11 cellular contexts compared by ENCODE assay signal in genomic region chr20:2984028-2984501, GRCh38. TPM values are rescaled to one million over a fixed set of nuclear protein-coding genes. Genes with fewer than 3 reads are reported as not detected.
DNase-seq lines count a peak whose midpoint lies in the region; ATAC-seq and TF ChIP-seq lines count a peak whose summit lies in the region.
"Had no signal": no experiment of that assay in that cellular context is flagged by ENCODE, and none has a peak within 500 bp of the region (broad histone marks: within the 10 kb centered on the region; RNA-seq: fewer than 3 reads in every experiment).

No MANE protein-coding gene starts in this region.

- H3K9me2 ChIP-seq in OCI-LY7 (ENCODE audit: insufficient read depth, low read length): no peaks in the 10 kb centered on the region

- H3K4me2 ChIP-seq in OCI-LY7 (ENCODE audit: low read length): no peak overlapping the region; the same call in 1 of the 2 replicates

- no peaks in the 10 kb centered on the region for H3K9me3 Mint-ChIP-seq in activated naive CD8-positive, alpha-beta T cell treated with anti-CD3 and anti-CD28 coated beads, Interleukin-2, amount 10 ng/mL, durations not matched to agents 7 days and 5 days
- H3K9me3 Mint-ChIP-seq in activated naive CD8-positive, alpha-beta T cell treated with anti-CD3 and anti-CD28 coated beads for 36 hours: no peaks in the 10 kb centered on the region
- H3K9me3 Mint-ChIP-seq: activated naive CD4-positive, alpha-beta T cell treated with anti-CD3 and anti-CD28 coated beads, Interleukin-2, amount 50 U/mL, for 24 hours had no signal

- POLR2A ChIA-PET in activated naive CD8-positive, alpha-beta T cell treated with anti-CD3 and anti-CD28 coated beads, Interleukin-2, amount 10 ng/mL, durations not matched to agents 7 days and 5 days (lab: Charles Lee): no interaction called here
- POLR2A ChIA-PET in OCI-LY7 (lab: Charles Lee): interaction anchor here (0.6 kb wide), 1 partner anchor 225 kb away, joined by 4 read pairs; no protein-coding TSS in a partner anchor

- H2AFZ ChIP-seq in OCI-LY7 (ENCODE audit: low read length): no peak overlapping the region

- intact Hi-C loops in OCI-LY7 (cut with micrococcal nuclease; ENCODE audit: unreplicated experiment): no loop called here

- no peak for DNase-seq in activated naive CD8-positive, alpha-beta T cell treated with anti-CD3 and anti-CD28 coated beads, Interleukin-2, amount 10 ng/mL, durations not matched to agents 7 days and 5 days
- no peak for DNase-seq in activated naive CD8-positive, alpha-beta T cell treated with anti-CD3 and anti-CD28 coated beads for 36 hours
- DNase-seq in OCI-LY7 (ENCODE audit: low spot score): peak; percentile 21
- no peak for DNase-seq in NCI-H446 treated with DMSO at 0.1 percent for 48 hours (lab: John Stamatoyannopoulos, UW)
- DNase-seq in SKM-1 treated with dmso at 0.1 percent for 144 hours (lab: John Stamatoyannopoulos, UW; ENCODE audit: unreplicated experiment): no peak
- DNase-seq in kidney tubule cell (ENCODE audit: low spot score): no peak
- no peak for DNase-seq in HPDE6-E6E7 (ENCODE audit: extremely low spot score)
- DNase-seq: posterior cingulate gyrus, uterus had no signal

- no peak overlapping the region for H3K27ac Mint-ChIP-seq in activated naive CD8-positive, alpha-beta T cell treated with anti-CD3 and anti-CD28 coated beads, Interleukin-2, amount 10 ng/mL, durations not matched to agents 7 days and 5 days
- H3K27ac Mint-ChIP-seq in activated naive CD8-positive, alpha-beta T cell treated with anti-CD3 and anti-CD28 coated beads for 36 hours: no peak overlapping the region
- H3K27ac Mint-ChIP-seq: activated naive CD4-positive, alpha-beta T cell treated with anti-CD3 and anti-CD28 coated beads, Interleukin-2, amount 50 U/mL, for 24 hours had no signal

- BruUV-seq in OCI-LY7 (replicated peaks; lab: Mats Ljungman, UMichigan): no TSS peak

- no peak overlapping the region for H3K4me3 ChIP-seq in OCI-LY7 (ENCODE audit: low read depth, low read length, poor library complexity, severe bottlenecking)
- H3K4me3 ChIP-seq: uterus had no signal

- H4K20me1 ChIP-seq in OCI-LY7 (ENCODE audit: insufficient read depth, low read length): no peaks in the 10 kb centered on the region

- no peaks in the 10 kb centered on the region for H3K79me2 ChIP-seq in OCI-LY7 (ENCODE audit: insufficient read depth, low read depth, low read length)

- no peaks in the 10 kb centered on the region for H3K27me3 Mint-ChIP-seq in activated naive CD8-positive, alpha-beta T cell treated with anti-CD3 and anti-CD28 coated beads, Interleukin-2, amount 10 ng/mL, durations not matched to agents 7 days and 5 days
- no peaks in the 10 kb centered on the region for H3K27me3 Mint-ChIP-seq in activated naive CD8-positive, alpha-beta T cell treated with anti-CD3 and anti-CD28 coated beads for 36 hours
- H3K27me3 Mint-ChIP-seq: activated naive CD4-positive, alpha-beta T cell treated with anti-CD3 and anti-CD28 coated beads, Interleukin-2, amount 50 U/mL, for 24 hours had no signal

- peaks cover 42% of the 10 kb centered on the region for H3K36me3 ChIP-seq in OCI-LY7 (ENCODE audit: insufficient read depth, low read length)
- H3K36me3 ChIP-seq: uterus had no signal

- ATAC-seq in activated naive CD8-positive, alpha-beta T cell treated with anti-CD3 and anti-CD28 coated beads, Interleukin-2, amount 10 ng/mL, durations not matched to agents 7 days and 5 days (ENCODE audit: low read depth): peak; percentile 47
- ATAC-seq in HG02642 (IDR thresholded peaks at IDR 0.05; ENCODE audit: poor library complexity, unreplicated experiment): peak; percentile 68

- H3K27ac ChIP-seq in OCI-LY7 (ENCODE audit: low read depth, low read length, poor library complexity, severe bottlenecking): no peak overlapping the region
- H3K27ac ChIP-seq: uterus had no signal

- H3K4me3 Mint-ChIP-seq in activated naive CD8-positive, alpha-beta T cell treated with anti-CD3 and anti-CD28 coated beads, Interleukin-2, amount 10 ng/mL, durations not matched to agents 7 days and 5 days: no peak overlapping the region
- no peak overlapping the region for H3K4me3 Mint-ChIP-seq in activated naive CD8-positive, alpha-beta T cell treated with anti-CD3 and anti-CD28 coated beads for 36 hours
- H3K4me3 Mint-ChIP-seq: activated naive CD4-positive, alpha-beta T cell treated with anti-CD3 and anti-CD28 coated beads, Interleukin-2, amount 50 U/mL, for 24 hours had no signal

- H3K36me3 Mint-ChIP-seq in activated naive CD8-positive, alpha-beta T cell treated with anti-CD3 and anti-CD28 coated beads, Interleukin-2, amount 10 ng/mL, durations not matched to agents 7 days and 5 days: peaks cover 30% of the 10 kb centered on the region
- peaks cover 29% of the 10 kb centered on the region for H3K36me3 Mint-ChIP-seq in activated naive CD8-positive, alpha-beta T cell treated with anti-CD3 and anti-CD28 coated beads for 36 hours

- H3K4me1 ChIP-seq in OCI-LY7 (ENCODE audit: insufficient read depth, low read length, poor library complexity, severe bottlenecking): peaks cover 7% of the 10 kb centered on the region
- H3K4me1 ChIP-seq: uterus had no signal

- CTCF ChIA-PET in OCI-LY7 (lab: Charles Lee; ENCODE audit: unreplicated experiment): no interaction called here

- TF ChIP-seq CTCF in OCI-LY7 (conservative IDR thresholded peaks at IDR 0.05; ENCODE audit: low read length): no peak

- no peaks in the 10 kb centered on the region for H3K9me3 ChIP-seq in OCI-LY7 (ENCODE audit: low read length)
- H3K9me3 ChIP-seq: uterus had no signal

- peaks cover 23% of the 10 kb centered on the region for H3K4me1 Mint-ChIP-seq in activated naive CD8-positive, alpha-beta T cell treated with anti-CD3 and anti-CD28 coated beads, Interleukin-2, amount 10 ng/mL, durations not matched to agents 7 days and 5 days
- H3K4me1 Mint-ChIP-seq in activated naive CD8-positive, alpha-beta T cell treated with anti-CD3 and anti-CD28 coated beads for 36 hours: peaks cover 25% of the 10 kb centered on the region

RNA-seq across cellular contexts. Expression of gene GNRH2, which starts 59.4 kb away (rescaled TPM):
- 1 to 10 TPM in 1 of 2 experiments, under 1 TPM in 1; 0.85 to 1.6 TPM for total RNA-seq in activated naive CD8-positive, alpha-beta T cell treated with anti-CD3 and anti-CD28 coated beads, Interleukin-2, amount 10 ng/mL, durations not matched to agents 7 days and 5 days
- total RNA-seq in activated naive CD8-positive, alpha-beta T cell treated with anti-CD3 and anti-CD28 coated beads for 36 hours: 1 to 10 TPM in 1 of 2 experiments, under 1 TPM in 1; 0.87 to 1.1 TPM
- total RNA-seq in OCI-LY7 (2014; rRNA removed; shearing (Covaris generic)): 0.44 and 0.98 TPM in 2 replicates
- total RNA-seq in OCI-LY7 (2022): 0.61 and 1.1 TPM in 2 replicates
